8 cellular contexts compared by ENCODE assay signal in the genomic region with DNA sequence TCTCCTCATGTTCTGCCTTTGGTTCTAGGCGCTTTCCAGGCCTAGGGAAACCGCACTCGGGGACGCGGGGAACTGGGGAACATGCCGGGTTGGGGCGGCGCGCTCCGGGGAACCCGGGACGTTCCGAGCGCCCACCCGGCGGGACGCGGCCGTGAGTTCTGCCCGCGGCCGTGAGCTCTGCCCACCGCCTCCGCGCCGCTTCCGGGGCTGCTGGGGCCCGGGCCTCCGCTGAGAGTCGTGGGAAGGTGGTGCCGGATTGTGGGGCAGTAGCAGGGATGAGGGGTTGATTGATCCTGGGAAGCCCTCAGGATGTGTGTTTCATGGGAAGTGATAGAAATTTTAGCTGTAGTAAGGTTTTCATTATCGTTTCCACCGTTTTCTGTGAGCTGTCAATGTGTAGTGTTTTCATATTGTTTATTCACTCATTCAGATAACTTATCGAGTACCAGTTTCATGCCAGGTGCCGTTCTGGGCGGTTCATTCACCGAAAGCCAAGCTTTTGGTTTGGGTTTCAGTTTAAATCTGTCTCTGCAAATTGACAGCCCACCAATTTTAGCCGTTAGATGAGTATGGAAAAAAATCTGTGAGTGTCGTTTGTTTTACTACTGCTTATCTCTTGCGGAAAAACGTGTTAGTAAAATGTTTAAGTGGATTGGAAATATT. TPM values are rescaled to one million over a fixed set of nuclear protein-coding genes. Genes with fewer than 3 reads are reported as not detected.
DNase-seq lines count a peak whose midpoint lies in the region; ATAC-seq and TF ChIP-seq lines count a peak whose summit lies in the region.

No MANE protein-coding gene starts in this region.

- peak overlapping the region; percentile 95 for H3K9ac ChIP-seq in NT2/D1 (ENCODE audit: insufficient read length, low read depth)

- TF ChIP-seq POLR2A in body of pancreas (IDR thresholded peaks at IDR 0.05), result no peak

- DNase-seq in NOMO-1 (lab: John Stamatoyannopoulos, UW; ENCODE audit: unreplicated experiment in 2 of 2) (peak; percentile 44 to 47), NOMO-1 treated with DMSO at 0.1 percent for 48 hours (lab: John Stamatoyannopoulos, UW; ENCODE audit: unreplicated experiment) (no peak), NT2/D1 (ENCODE audit: low read depth, low spot score) (no peak), body of pancreas (peak in 3 of 4 donors; percentile 21 to 52 (median 31)), left colon (peak in 1 of 2 donors; percentile 47), SW480 (ENCODE audit: low spot score) (no peak)

- no peaks in the 10 kb centered on the region for H3K4me1 ChIP-seq in NT2/D1 (ENCODE audit: insufficient read depth, insufficient read length)
- H3K4me1 ChIP-seq in body of pancreas, result peaks cover 28% of the 10 kb centered on the region

- peaks cover 88% of the 10 kb centered on the region for H3K4me1 Mint-ChIP-seq in stimulated activated naive CD8-positive, alpha-beta T cell treated with anti-CD3 and anti-CD28 coated beads, Interleukin-15, Interleukin-2, amounts not matched to agents 100 ng/mL and 50 ng/mL, for 24 hours (ENCODE audit: low read depth)

- H3K27ac Mint-ChIP-seq in stimulated activated naive CD8-positive, alpha-beta T cell treated with anti-CD3 and anti-CD28 coated beads, Interleukin-15, Interleukin-2, amounts not matched to agents 100 ng/mL and 50 ng/mL, for 24 hours, result peak overlapping the region; percentile 81

- H3K27me3 ChIP-seq in NT2/D1 (ENCODE audit: insufficient read depth, insufficient read length), result no peaks in the 10 kb centered on the region
- H3K27me3 ChIP-seq in body of pancreas, result no peaks in the 10 kb centered on the region

- H3K27me3 Mint-ChIP-seq in stimulated activated naive CD8-positive, alpha-beta T cell treated with anti-CD3 and anti-CD28 coated beads, Interleukin-15, Interleukin-2, amounts not matched to agents 100 ng/mL and 50 ng/mL, for 24 hours, result no peaks in the 10 kb centered on the region

- H3K27ac ChIP-seq in body of pancreas, result peak overlapping the region; percentile 74 to 94 (median 86)

- H3K9me3 ChIP-seq in NT2/D1 (ENCODE audit: insufficient read depth, low read length), result no peaks in the 10 kb centered on the region
- H3K9me3 ChIP-seq in body of pancreas, result no peaks in the 10 kb centered on the region

- peak overlapping the region; percentile 100 for H3K4me3 Mint-ChIP-seq in stimulated activated naive CD8-positive, alpha-beta T cell treated with anti-CD3 and anti-CD28 coated beads, Interleukin-15, Interleukin-2, amounts not matched to agents 100 ng/mL and 50 ng/mL, for 24 hours

- peaks cover 74% of the 10 kb centered on the region for H3K36me3 Mint-ChIP-seq in stimulated activated naive CD8-positive, alpha-beta T cell treated with anti-CD3 and anti-CD28 coated beads, Interleukin-15, Interleukin-2, amounts not matched to agents 100 ng/mL and 50 ng/mL, for 24 hours (ENCODE audit: low read depth)

- peaks cover 66% of the 10 kb centered on the region for H3K36me3 ChIP-seq in NT2/D1 (ENCODE audit: insufficient read depth, insufficient read length, low read length)
- peaks cover 0 to 2% of the 10 kb centered on the region in 2 donors for H3K36me3 ChIP-seq in body of pancreas (replicated peaks in 1 of 2; ENCODE audit: insufficient read depth in 1 of 2, low read depth in 2 of 2)

- H3K9me3 Mint-ChIP-seq in stimulated activated naive CD8-positive, alpha-beta T cell treated with anti-CD3 and anti-CD28 coated beads, Interleukin-15, Interleukin-2, amounts not matched to agents 100 ng/mL and 50 ng/mL, for 24 hours, result no peaks in the 10 kb centered on the region

- intact Hi-C loops in body of pancreas (cut with DNase I) (no loop called here), left colon (cut with DNase I, micrococcal nuclease) (no loop called here)

- peak overlapping the region; percentile 80 for H3K4me3 ChIP-seq in NT2/D1 (ENCODE audit: insufficient read length, low read depth)
- H3K4me3 ChIP-seq in body of pancreas, result peak overlapping the region; percentile 97 to 98

- ATAC-seq in HG02610 (IDR thresholded peaks at IDR 0.05; ENCODE audit: unreplicated experiment) (peak; percentile 26), body of pancreas (peak; percentile 57), left colon (peak; percentile 54)

- no peak for TF ChIP-seq CTCF in body of pancreas (IDR thresholded peaks at IDR 0.05)

- 0 to 2% methylated on average over 10 to 41 of the region's 41 CpGs for WGBS in body of pancreas, 2 donors

RNA-seq across cellular contexts. Expression of a gene that starts 0.7 kb away (rescaled TPM):
- total RNA-seq in body of pancreas (10 to 100 TPM; 15.8 to 23.9 TPM), left colon (10 to 100 TPM; 37.4 to 44.0 TPM)

RNA-seq across cellular contexts. Expression of a gene that starts 0.8 kb away (rescaled TPM):
- total RNA-seq in body of pancreas (1 to 10 TPM; 1.3 to 9.1 TPM), left colon (10 to 100 TPM in 1 of 2 donors, 1 to 10 TPM in 1; 7.6 to 11.3 TPM)

RNA-seq across cellular contexts. Expression of a gene that starts 18.7 kb away (rescaled TPM):
- total RNA-seq in body of pancreas, result 10 to 100 TPM in 1 of 2 donors, under 1 TPM in 1; 0.52 to 10.2 TPM
- total RNA-seq in left colon, result not detected

Comparison
In these comparisons a context has a peak if more than half of its experiments do, and no peak if none do; other contexts are left out.
1. DNase-seq: peak in NOMO-1 (2 of 2) and body of pancreas (3 of 4); none in NOMO-1 treated with DMSO at 0.1 percent for 48 hours (single experiment), NT2/D1 (single experiment) and SW480 (single experiment).
2. Peak in every context shown above with its lines, with median percentiles within 50 percentile points of each other: ATAC-seq.